ENCODE assay signal across 8 cellular contexts in the genomic region with DNA sequence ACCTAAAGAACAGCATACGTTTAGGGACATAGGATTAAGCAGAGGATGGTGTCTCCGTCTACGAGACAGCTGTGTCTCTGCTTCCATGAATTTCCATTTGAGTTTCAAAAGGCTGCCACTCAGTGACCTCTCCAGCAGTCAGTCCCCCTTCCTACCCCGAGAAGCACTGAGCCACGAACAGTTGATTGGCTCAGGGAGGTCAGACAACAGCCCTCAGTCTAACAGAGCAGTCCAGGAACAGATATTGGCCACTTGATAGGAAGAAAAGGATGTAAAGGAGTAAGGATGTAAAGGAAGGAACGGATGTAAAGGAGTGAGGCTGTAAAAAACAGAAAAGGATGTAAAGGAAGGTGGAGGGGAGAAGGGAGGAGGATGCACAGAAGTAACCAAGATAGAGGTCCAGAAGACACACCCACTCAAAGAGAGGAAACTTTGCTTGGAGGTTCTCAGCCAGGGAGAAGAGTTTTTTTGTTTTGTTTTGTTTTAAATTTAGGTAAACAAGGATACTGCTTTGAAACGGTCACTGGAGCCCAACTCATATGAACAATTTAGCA. TPM values are rescaled to one million over a fixed set of nuclear protein-coding genes. Genes with fewer than 3 reads are reported as not detected.
DNase-seq lines count a peak whose midpoint lies in the region; ATAC-seq and TF ChIP-seq lines count a peak whose summit lies in the region.

No MANE protein-coding gene starts in this region.

- DNase-seq in CD1c-positive myeloid dendritic cell (ENCODE audit: extremely low spot score): peak; percentile 9
- DNase-seq in NB4 (ENCODE audit: low read depth): peak; percentile 12
- no peak for DNase-seq in choroid plexus epithelial cell (ENCODE audit: low read depth)
- DNase-seq in natural killer cell: no peak
- no peak for DNase-seq in DMS114 treated with DMSO at 0.1 percent for 48 hours (lab: John Stamatoyannopoulos, UW; ENCODE audit: unreplicated experiment)
- DNase-seq in HuH-7 (ENCODE audit: low spot score): no peak
- no peak for DNase-seq in GM20000 (ENCODE audit: low spot score)
- DNase-seq in stimulated activated CD8-positive, alpha-beta memory T cell treated with anti-CD3 and anti-CD28 coated beads, Interleukin-4, amount 100 ng/mL, for 48 hours: no peak

- peaks cover 44 to 47% of the 10 kb centered on the region in 2 donors for H3K4me1 Mint-ChIP-seq in natural killer cell

- no peak for TF ChIP-seq POLR2A in NB4 (IDR thresholded peaks at IDR 0.05; ENCODE audit: extremely low read depth, insufficient read length)

- H3K4me3 ChIP-seq in NB4 (ENCODE audit: low read depth, low read length): peak overlapping the region; percentile 76
- H3K4me3 ChIP-seq in choroid plexus epithelial cell (ENCODE audit: low read depth, low read length): peak overlapping the region; percentile 89

- no peaks in the 10 kb centered on the region for H3K9me3 Mint-ChIP-seq in natural killer cell

- H3K27me3 Mint-ChIP-seq in natural killer cell (ENCODE audit: low read depth in 2 of 2): peaks cover 12 to 17% of the 10 kb centered on the region in 2 donors

- H3K27ac Mint-ChIP-seq in natural killer cell: peak overlapping the region; percentile 96 to 99

- no peaks in the 10 kb centered on the region for H3K36me3 Mint-ChIP-seq in natural killer cell

- no peak for ATAC-seq in natural killer cell

- intact Hi-C loops in natural killer cell (cut with micrococcal nuclease): loop anchor here (2.0 to 5.0 kb wide), 2 partner anchors 32 to 596 kb away; partner anchors contain the start of genes ALG2 and SEC61B

- H3K4me3 Mint-ChIP-seq in natural killer cell: peak overlapping the region; percentile 99

- TF ChIP-seq CTCF in NB4 (IDR thresholded peaks at IDR 0.05; ENCODE audit: low read depth, low read length): no peak
- no peak for TF ChIP-seq CTCF in choroid plexus epithelial cell (conservative IDR thresholded peaks at IDR 0.05; ENCODE audit: low read depth, low read length)
- TF ChIP-seq CTCF in natural killer cell (IDR thresholded peaks at IDR 0.05): no peak
- no peak for TF ChIP-seq CTCF in GM20000 (IDR thresholded peaks at IDR 0.05; ENCODE audit: extremely low read depth, missing control alignments)

RNA-seq across cellular contexts. Expression of gene NR4A3, which starts 3.2 kb away (rescaled TPM):
- 10 to 100 TPM; 31.1 to 43.4 (median 38.6) TPM for total RNA-seq in natural killer cell

Comparison
In these comparisons a context has a peak if more than half of its experiments do, and no peak if none do; other contexts are left out.
1. DNase-seq: peak in CD1c-positive myeloid dendritic cell (single experiment) and NB4 (single experiment); none in choroid plexus epithelial cell (single experiment), natural killer cell (single experiment), DMS114 treated with DMSO at 0.1 percent for 48 hours (single experiment), HuH-7 (single experiment), GM20000 (single experiment) and stimulated activated CD8-positive, alpha-beta memory T cell treated with anti-CD3 and anti-CD28 coated beads, Interleukin-4, amount 100 ng/mL, for 48 hours (single experiment).